33 cellular contexts compared by ENCODE assay signal in the genomic region with DNA sequence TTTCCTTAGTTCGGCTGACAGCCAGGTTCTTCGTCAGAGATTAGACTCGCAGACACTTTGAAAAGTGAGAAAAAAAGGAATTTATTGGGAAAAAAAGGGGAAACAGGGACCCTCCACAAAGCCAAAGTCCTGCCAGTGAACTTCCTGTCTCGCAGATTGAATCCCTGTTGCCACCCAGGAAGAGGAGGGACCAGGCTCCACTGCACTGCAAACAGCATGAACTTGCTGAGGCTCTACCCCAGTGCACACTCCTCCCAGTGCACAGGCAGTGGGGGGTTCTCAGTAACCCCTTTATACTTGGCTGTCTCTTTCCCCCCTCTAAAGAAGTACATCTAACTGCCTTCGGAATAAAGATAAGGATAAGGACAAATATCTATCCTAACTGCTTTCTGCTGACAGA.
"Had no signal": no experiment of that assay in that cellular context is flagged by ENCODE, and none has a peak within 500 bp of the region (broad histone marks: within the 10 kb centered on the region; RNA-seq: fewer than 3 reads in every experiment).

No MANE protein-coding gene starts in this region.

- H3K27me3 ChIP-seq: adrenal gland, body of pancreas, esophagus squamous epithelium, gastroesophageal sphincter had no signal

- H3K4me1 Mint-ChIP-seq: activated B cell treated with CpG ODN at 0.5 μM for 24 hours; activated naive CD4-positive, alpha-beta T cell treated with anti-CD3 and anti-CD28 coated beads, Interleukin-2, amount 50 U/mL, for 24 hours; activated naive CD8-positive, alpha-beta T cell treated with anti-CD3 and anti-CD28 coated beads for 36 hours; activated naive CD8-positive, alpha-beta T cell treated with anti-CD3 and anti-CD28 coated beads, Interleukin-2, amount 50 U/mL, for 24 hours; T-helper 17 cell had no signal

- H3K36me3 Mint-ChIP-seq: activated naive CD4-positive, alpha-beta T cell treated with anti-CD3 and anti-CD28 coated beads, Interleukin-2, amount 50 U/mL, for 24 hours; activated naive CD8-positive, alpha-beta T cell treated with anti-CD3 and anti-CD28 coated beads for 36 hours had no signal

- H3K27ac Mint-ChIP-seq: activated B cell treated with CpG ODN at 0.5 μM for 24 hours; activated CD8-positive, alpha-beta T cell treated with anti-CD3 and anti-CD28 coated beads for 36 hours; activated naive CD4-positive, alpha-beta T cell treated with anti-CD3 and anti-CD28 coated beads for 36 hours; activated naive CD4-positive, alpha-beta T cell treated with anti-CD3 and anti-CD28 coated beads, Interleukin-2, amount 50 U/mL, for 24 hours; activated naive CD8-positive, alpha-beta T cell treated with anti-CD3 and anti-CD28 coated beads for 36 hours; activated naive CD8-positive, alpha-beta T cell treated with anti-CD3 and anti-CD28 coated beads, Interleukin-2, amount 50 U/mL, for 24 hours; activated T-helper 1 cell treated with anti-CD3 and anti-CD28 coated beads, Interleukin-12 subunit alpha, Interleukin-12 subunit beta, Interleukin-2, Interleukin-4 antibody, amounts not matched to agents 30 ng/mL and 10 ng/mL and 1 ng/mL, durations not matched to agents 14 hours and 24 hours and 36 hours; activated T-helper 2 cell treated with anti-CD3 and anti-CD28 coated beads, Interferon-gamma antibody, Interleukin-2, Interleukin-4, amounts not matched to agents 10 μg/mL and 5 μg/mL and 100 μg/mL, durations not matched to agents 14 hours and 24 hours and 36 hours; effector memory CD8-positive, alpha-beta T cell; T-helper 17 cell; T-helper 2 cell treated with Interferon-gamma antibody and Interleukin-4, amounts not matched to agents 5 μg/mL and 100 μg/mL, for 36 hours had no signal

- H3K4me3 Mint-ChIP-seq: activated B cell treated with CpG ODN at 0.5 μM for 24 hours; activated CD8-positive, alpha-beta T cell treated with anti-CD3 and anti-CD28 coated beads for 36 hours; activated naive CD4-positive, alpha-beta T cell treated with anti-CD3 and anti-CD28 coated beads for 36 hours; activated naive CD4-positive, alpha-beta T cell treated with anti-CD3 and anti-CD28 coated beads, Interleukin-2, amount 50 U/mL, for 24 hours; activated naive CD8-positive, alpha-beta T cell treated with anti-CD3 and anti-CD28 coated beads for 36 hours; activated naive CD8-positive, alpha-beta T cell treated with anti-CD3 and anti-CD28 coated beads, Interleukin-2, amount 50 U/mL, for 24 hours; activated T-helper 1 cell treated with anti-CD3 and anti-CD28 coated beads, Interleukin-12 subunit alpha, Interleukin-12 subunit beta, Interleukin-2, Interleukin-4 antibody, amounts not matched to agents 30 ng/mL and 10 ng/mL and 1 ng/mL, durations not matched to agents 14 hours and 24 hours and 36 hours; effector memory CD8-positive, alpha-beta T cell; T-helper 17 cell; T-helper 2 cell treated with Interferon-gamma antibody and Interleukin-4, amounts not matched to agents 5 μg/mL and 100 μg/mL, for 36 hours had no signal

- H3K9me3 Mint-ChIP-seq: activated T-helper 1 cell treated with anti-CD3 and anti-CD28 coated beads, Interleukin-12 subunit alpha, Interleukin-12 subunit beta, Interleukin-2, Interleukin-4 antibody, amounts not matched to agents 30 ng/mL and 10 ng/mL and 1 ng/mL, durations not matched to agents 14 hours and 24 hours and 36 hours had no signal

- H3K9me3 ChIP-seq: adrenal gland, esophagus squamous epithelium, gastroesophageal sphincter had no signal

- H3K4me1 ChIP-seq: adrenal gland, body of pancreas, esophagus squamous epithelium, gastroesophageal sphincter had no signal

- H3K36me3 ChIP-seq: adrenal gland, esophagus squamous epithelium, gastroesophageal sphincter, WERI-Rb-1 had no signal

- H3K27ac ChIP-seq: adrenal gland, body of pancreas, epithelial cell of prostate, esophagus squamous epithelium, gastroesophageal sphincter, WERI-Rb-1 had no signal

- ATAC-seq: activated CD4-positive, CD25-positive, alpha-beta regulatory T cell treated with anti-CD3 and anti-CD28 coated beads, Interleukin-2, amount 50 U/mL, for 24 hours; activated CD8-positive, alpha-beta T cell treated with anti-CD3 and anti-CD28 coated beads for 36 hours; activated naive CD8-positive, alpha-beta T cell treated with anti-CD3 and anti-CD28 coated beads, Interleukin-2, amount 50 U/mL, for 24 hours; body of pancreas; effector memory CD8-positive, alpha-beta T cell; gastroesophageal sphincter; T-helper 17 cell had no signal

- H3K4me3 ChIP-seq: adrenal gland, body of pancreas, esophagus squamous epithelium, gastroesophageal sphincter had no signal

- H3K27me3 Mint-ChIP-seq: activated B cell treated with CpG ODN at 0.5 μM for 24 hours; activated CD8-positive, alpha-beta T cell treated with anti-CD3 and anti-CD28 coated beads for 36 hours; activated naive CD4-positive, alpha-beta T cell treated with anti-CD3 and anti-CD28 coated beads, Interleukin-2, amount 50 U/mL, for 24 hours; activated naive CD8-positive, alpha-beta T cell treated with anti-CD3 and anti-CD28 coated beads for 36 hours; activated naive CD8-positive, alpha-beta T cell treated with anti-CD3 and anti-CD28 coated beads, Interleukin-2, amount 50 U/mL, for 24 hours; effector memory CD8-positive, alpha-beta T cell; T-helper 17 cell had no signal

- DNase-seq: activated B cell treated with CpG ODN at 0.5 μM for 24 hours; activated CD4-positive, alpha-beta T cell treated with anti-CD3 and anti-CD28 coated beads for 48 hours; activated CD4-positive, alpha-beta T cell treated with anti-CD3 and anti-CD28 coated beads, Interleukin-2, amount 50 U/mL, for 1 hour; activated CD4-positive, alpha-beta T cell treated with anti-CD3 and anti-CD28 coated beads, Interleukin-2, amount 50 U/mL, for 48 hours; activated CD8-positive, alpha-beta memory T cell treated with anti-CD3 and anti-CD28 coated beads for 24 hours; activated CD8-positive, alpha-beta T cell treated with anti-CD3 and anti-CD28 coated beads for 36 hours; activated effector memory CD4-positive, alpha-beta T cell treated with anti-CD3 and anti-CD28 coated beads, Interleukin-2, amount 50 U/mL, for 16 hours; activated naive CD4-positive, alpha-beta T cell treated with anti-CD3 and anti-CD28 coated beads for 36 hours; activated naive CD8-positive, alpha-beta T cell treated with anti-CD3 and anti-CD28 coated beads for 36 hours; activated naive CD8-positive, alpha-beta T cell treated with anti-CD3 and anti-CD28 coated beads, Interleukin-2, amount 50 U/mL, for 24 hours; activated T-cell treated with anti-CD3 and anti-CD28 coated beads, Interleukin-2, amount 50 U/mL, for 48 hours; adrenal gland; amygdala; aorta; body of pancreas; caudate nucleus; cortex of kidney; dermis blood vessel endothelial cell; effector CD4-positive, alpha-beta T cell; effector memory CD8-positive, alpha-beta T cell; esophagus squamous epithelium; foreskin melanocyte; T-helper 1 cell; T-helper 17 cell; T1000; WERI-Rb-1 had no signal
